In the genomic region with DNA sequence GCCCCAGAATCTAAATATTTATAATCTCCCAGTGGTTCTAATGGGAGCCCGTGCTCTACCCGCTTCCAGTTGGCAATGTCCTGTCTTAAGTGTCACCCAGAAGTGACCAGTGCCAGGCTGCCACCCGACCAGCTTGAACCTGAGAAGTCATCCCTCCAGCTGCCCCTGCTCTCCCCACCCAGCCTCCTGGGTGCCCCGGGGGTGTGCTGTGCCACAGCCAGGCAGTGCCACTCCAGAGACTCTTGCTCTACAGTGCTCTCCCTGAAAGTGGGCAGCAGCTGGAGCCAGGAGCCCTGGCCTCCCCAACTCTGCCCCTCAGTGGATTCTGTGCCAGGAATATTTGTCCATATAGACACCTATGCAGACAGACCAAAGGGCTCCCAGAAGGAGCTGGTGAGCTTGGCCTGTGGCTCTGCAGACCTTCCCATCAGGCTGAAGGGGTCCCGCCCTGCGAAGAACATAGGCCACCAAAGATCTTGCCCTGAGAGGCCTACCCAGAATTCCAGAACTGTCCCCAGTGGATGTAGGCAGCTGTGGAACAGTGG, we compare ENCODE assay signal across 13 cellular contexts. TPM values are rescaled to one million over a fixed set of nuclear protein-coding genes. Genes with fewer than 3 reads are reported as not detected.
"Had no signal": no experiment of that assay in that cellular context is flagged by ENCODE, and none has a peak within 500 bp of the region (broad histone marks: within the 10 kb centered on the region; RNA-seq: fewer than 3 reads in every experiment).

No MANE protein-coding gene starts in this region.

- H3K9me3 ChIP-seq: adrenal gland had no signal

- H3K36me3 Mint-ChIP-seq: activated naive CD4-positive, alpha-beta T cell treated with anti-CD3 and anti-CD28 coated beads, Interleukin-2, amount 10 ng/mL, durations not matched to agents 7 days and 5 days; stimulated activated effector memory CD8-positive, alpha-beta T cell treated with anti-CD3 and anti-CD28 coated beads, Interleukin-12 subunit alpha, Interleukin-12 subunit beta, amount 100 ng/mL, for 72 hours; type B pancreatic cell had no signal

- H3K4me1 Mint-ChIP-seq: endodermal cell had no signal

- H3K9me3 Mint-ChIP-seq: activated naive CD4-positive, alpha-beta T cell treated with anti-CD3 and anti-CD28 coated beads, Interleukin-2, amount 10 ng/mL, durations not matched to agents 7 days and 5 days; activated T-cell treated with anti-CD3 and anti-CD28 coated beads, Interleukin-2, amount 50 U/mL, for 72 hours; endodermal cell; nephron progenitor cell; stimulated activated effector memory CD8-positive, alpha-beta T cell treated with anti-CD3 and anti-CD28 coated beads, Interleukin-12 subunit alpha, Interleukin-12 subunit beta, amount 100 ng/mL, for 72 hours; type B pancreatic cell had no signal

- DNase-seq: activated naive CD4-positive, alpha-beta T cell treated with anti-CD3 and anti-CD28 coated beads, Interleukin-2, amount 10 ng/mL, durations not matched to agents 7 days and 5 days; activated T-cell treated with anti-CD3 and anti-CD28 coated beads, Interleukin-2, amount 50 U/mL, for 72 hours; dermis blood vessel endothelial cell; endodermal cell; erythroblast; mammary epithelial cell; nephron progenitor cell; retina had no signal

- H3K27me3 ChIP-seq: adrenal gland had no signal

- H3K4me1 ChIP-seq: adrenal gland had no signal

- H3K27ac Mint-ChIP-seq: activated naive CD4-positive, alpha-beta T cell treated with anti-CD3 and anti-CD28 coated beads, Interleukin-2, amount 10 ng/mL, durations not matched to agents 7 days and 5 days; activated T-cell treated with anti-CD3 and anti-CD28 coated beads, Interleukin-2, amount 50 U/mL, for 72 hours; endodermal cell; nephron progenitor cell had no signal

- ATAC-seq: stimulated activated effector memory CD8-positive, alpha-beta T cell treated with anti-CD3 and anti-CD28 coated beads, Interleukin-12 subunit alpha, Interleukin-12 subunit beta, amount 100 ng/mL, for 72 hours had no signal

- H3K36me3 ChIP-seq: adrenal gland had no signal

- H3K27ac ChIP-seq: adrenal gland had no signal

- H3K4me3 ChIP-seq: adrenal gland had no signal

- H3K4me3 Mint-ChIP-seq: activated naive CD4-positive, alpha-beta T cell treated with anti-CD3 and anti-CD28 coated beads, Interleukin-2, amount 10 ng/mL, durations not matched to agents 7 days and 5 days; activated T-cell treated with anti-CD3 and anti-CD28 coated beads, Interleukin-2, amount 50 U/mL, for 72 hours; endodermal cell; nephron progenitor cell; stimulated activated effector memory CD8-positive, alpha-beta T cell treated with anti-CD3 and anti-CD28 coated beads, Interleukin-12 subunit alpha, Interleukin-12 subunit beta, amount 100 ng/mL, for 72 hours; type B pancreatic cell had no signal

RNA-seq across cellular contexts. Expression of a gene that starts 9.0 kb away (rescaled TPM):
- total RNA-seq: activated T-cell treated with anti-CD3 and anti-CD28 coated beads, Interleukin-2, amount 50 U/mL, for 72 hours; dermis blood vessel endothelial cell; endodermal cell; mammary epithelial cell; osteoblast; T-helper 2 cell treated with Interferon-gamma antibody and Interleukin-4, amounts not matched to agents 100 ng/mL and 5 ng/mL, for 36 hours had no signal
- polyA plus RNA-seq: mammary epithelial cell had no signal
